1 cellular context compared by ENCODE assay signal in the genomic region with DNA sequence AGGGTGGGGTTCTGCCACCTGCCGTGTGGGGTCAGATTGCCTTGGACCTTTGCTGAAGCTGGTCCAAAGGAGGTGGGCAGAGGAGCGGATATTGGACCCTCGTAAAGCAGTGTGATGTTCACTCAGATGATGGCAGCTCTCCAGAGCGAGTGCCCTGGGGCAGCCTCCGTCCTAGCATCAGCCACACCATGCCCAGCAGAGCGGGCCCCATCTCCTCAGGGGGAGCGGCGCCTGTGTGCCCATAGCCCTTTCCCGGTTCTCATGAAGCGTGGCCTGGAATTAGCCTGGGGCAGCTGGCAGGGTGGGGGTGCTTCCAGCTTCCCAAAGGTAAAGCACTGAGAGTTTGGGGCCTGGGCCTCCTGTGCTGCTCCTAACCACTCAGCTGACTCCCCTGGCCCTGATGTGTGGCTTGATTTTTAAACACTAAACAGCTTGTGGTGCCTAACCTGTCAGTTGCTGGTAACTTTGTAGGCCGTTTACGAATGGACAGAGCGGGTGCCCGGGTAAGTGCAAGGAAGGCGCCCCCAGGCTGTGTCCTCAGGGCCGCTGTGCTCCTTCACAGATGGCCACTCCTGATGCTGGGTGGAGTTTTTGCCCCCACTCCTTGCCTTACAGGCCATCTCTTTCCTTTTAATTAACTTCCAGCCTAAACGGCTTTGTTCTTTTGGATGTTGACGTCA.
TF ChIP-seq lines count a peak whose summit lies in the region.

No MANE protein-coding gene starts in this region.

TF ChIP-seq in HepG2, 621 proteins besides CTCF, POLR2A, EP300 and RAD21:
- peak; percentile 30 for TF ChIP-seq AGO2 (optimal IDR thresholded peaks at IDR 0.05; ENCODE audit: low read depth, low read length)
- no peak for TF ChIP-seq ZNF225 (CRISPR knock-in tag; IDR thresholded peaks at IDR 0.05)
TF ChIP-seq in HepG2: peak in this region for 1.
